ENCODE assay signal across 22 cellular contexts in the genomic region with DNA sequence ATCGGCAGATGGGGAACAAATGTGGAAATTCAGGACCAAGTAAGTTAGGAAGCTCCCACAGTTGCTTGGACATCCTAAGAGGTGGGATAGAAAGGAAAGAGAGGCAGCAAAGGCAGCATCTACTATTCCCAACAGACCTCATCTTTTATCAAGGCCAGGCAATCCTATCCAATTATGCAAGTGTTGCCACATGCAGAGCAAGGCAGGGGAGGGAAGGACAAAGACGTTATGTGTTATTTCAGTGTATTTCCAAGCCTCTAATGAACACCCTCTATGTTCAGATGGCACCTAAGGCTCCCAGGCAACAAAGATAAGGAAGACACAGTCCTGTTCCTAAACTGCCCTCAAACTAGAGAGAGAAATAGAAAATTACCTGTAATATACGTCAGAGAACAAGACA. TPM values are rescaled to one million over a fixed set of nuclear protein-coding genes. Genes with fewer than 3 reads are reported as not detected.
"Had no signal": no experiment of that assay in that cellular context is flagged by ENCODE, and none has a peak within 500 bp of the region (broad histone marks: within the 10 kb centered on the region; RNA-seq: fewer than 3 reads in every experiment).

No MANE protein-coding gene starts in this region.

- H3K27ac ChIP-seq: brain microvascular endothelial cell, coronary artery, gastrocnemius medialis, left ventricle myocardium inferior, tibial nerve had no signal

- H3K9me3 ChIP-seq: gastrocnemius medialis, heart left ventricle, left ventricle myocardium inferior, tibial nerve had no signal

- H3K9me3 Mint-ChIP-seq: activated CD8-positive, alpha-beta T cell treated with anti-CD3 and anti-CD28 coated beads for 36 hours; activated T-helper 17 cell treated with anti-CD3 and anti-CD28 coated beads, Interleukin-2, amount 50 U/mL, for 72 hours; T-helper 2 cell treated with Interferon-gamma antibody and Interleukin-4, amounts not matched to agents 5 μg/mL and 100 μg/mL, for 36 hours had no signal

- H3K36me3 ChIP-seq: brain microvascular endothelial cell, gastrocnemius medialis, heart left ventricle, left ventricle myocardium inferior, tibial nerve had no signal

- H3K27ac Mint-ChIP-seq: activated CD8-positive, alpha-beta T cell treated with anti-CD3 and anti-CD28 coated beads for 36 hours; activated T-helper 17 cell treated with anti-CD3 and anti-CD28 coated beads, Interleukin-2, amount 50 U/mL, for 72 hours; progenitor cell of endocrine pancreas; T-helper 2 cell treated with Interferon-gamma antibody and Interleukin-4, amounts not matched to agents 5 μg/mL and 100 μg/mL, for 36 hours had no signal

- DNase-seq: activated CD4-positive, alpha-beta T cell treated with anti-CD3 and anti-CD28 coated beads for 48 hours; activated CD8-positive, alpha-beta T cell treated with anti-CD3 and anti-CD28 coated beads for 36 hours; activated naive CD4-positive, alpha-beta T cell treated with Interleukin-2 at 50 U/mL for 16 hours; activated T-cell treated with anti-CD3 and anti-CD28 coated beads, Interleukin-2, amount 50 U/mL, for 1 hour; anterior cingulate cortex; brain microvascular endothelial cell; central memory CD4-positive, alpha-beta T cell; gastrocnemius medialis; heart left ventricle; left ventricle myocardium inferior; mammary epithelial cell; stimulated activated CD4-positive, alpha-beta T cell treated with anti-CD3 and anti-CD28 coated beads, Interleukin-12 subunit alpha, Interleukin-12 subunit beta, amount 100 ng/mL, for 4 hours; stimulated activated CD4-positive, alpha-beta T cell treated with anti-CD3 and anti-CD28 coated beads, Interleukin-1b, Interleukin-23, amount 100 ng/mL, for 48 hours; stimulated activated CD8-positive, alpha-beta memory T cell treated with anti-CD3 and anti-CD28 coated beads, Interleukin-4, amount 100 ng/mL, for 48 hours; stimulated activated naive CD8-positive, alpha-beta T cell treated with anti-CD3 and anti-CD28 coated beads, Interleukin-15, Interleukin-2, amounts not matched to agents 100 U/mL and 50 U/mL, for 24 hours; substantia nigra had no signal

- H3K27me3 Mint-ChIP-seq: activated CD8-positive, alpha-beta T cell treated with anti-CD3 and anti-CD28 coated beads for 36 hours; activated T-helper 17 cell treated with anti-CD3 and anti-CD28 coated beads, Interleukin-2, amount 50 U/mL, for 72 hours; progenitor cell of endocrine pancreas had no signal

- H3K4me3 ChIP-seq: coronary artery, gastrocnemius medialis, heart left ventricle, left ventricle myocardium inferior, tibial nerve had no signal

- H3K27me3 ChIP-seq: brain microvascular endothelial cell, gastrocnemius medialis, heart left ventricle, tibial nerve had no signal

- H3K4me3 Mint-ChIP-seq: activated CD8-positive, alpha-beta T cell treated with anti-CD3 and anti-CD28 coated beads for 36 hours; activated T-helper 17 cell treated with anti-CD3 and anti-CD28 coated beads, Interleukin-2, amount 50 U/mL, for 72 hours; T-helper 2 cell treated with Interferon-gamma antibody and Interleukin-4, amounts not matched to agents 5 μg/mL and 100 μg/mL, for 36 hours had no signal

RNA-seq across cellular contexts. Expression of a gene that starts 9.2 kb away (rescaled TPM):
- total RNA-seq: mammary epithelial cell, osteoblast had no signal
